37 cellular contexts compared by ENCODE assay signal in the genomic region with DNA sequence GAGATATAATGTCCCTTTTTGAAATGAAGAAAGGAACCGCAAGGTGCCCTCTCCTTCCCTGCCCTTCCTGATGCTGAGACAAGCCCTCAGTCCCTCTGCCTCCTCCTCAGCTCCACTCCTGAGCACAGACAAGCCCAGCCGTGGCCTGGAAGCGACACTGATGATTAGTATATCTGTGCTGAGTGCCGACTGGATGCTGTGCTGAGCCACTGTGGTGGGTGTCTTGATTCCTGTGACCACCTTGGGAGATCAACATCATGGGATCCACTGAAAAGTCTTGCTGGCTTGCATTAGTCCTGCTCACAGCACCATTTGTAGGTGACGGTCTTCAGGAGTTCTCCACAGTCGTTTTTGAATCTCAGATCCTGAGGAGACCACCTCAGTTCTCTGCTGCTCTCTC. TPM values are rescaled to one million over a fixed set of nuclear protein-coding genes. Genes with fewer than 3 reads are reported as not detected.
"Had no signal": no experiment of that assay in that cellular context is flagged by ENCODE, and none has a peak within 500 bp of the region (broad histone marks: within the 10 kb centered on the region; RNA-seq: fewer than 3 reads in every experiment).

No MANE protein-coding gene starts in this region.

- H3K4me3 ChIP-seq: adrenal gland, body of pancreas, breast epithelium had no signal

- H3K27me3 Mint-ChIP-seq: activated CD4-positive, alpha-beta memory T cell treated with anti-CD3 and anti-CD28 coated beads for 36 hours; activated CD8-positive, alpha-beta T cell treated with anti-CD3 and anti-CD28 coated beads for 36 hours; activated naive CD8-positive, alpha-beta T cell treated with anti-CD3 and anti-CD28 coated beads for 36 hours had no signal

- ATAC-seq: activated CD8-positive, alpha-beta T cell treated with anti-CD3 and anti-CD28 coated beads for 36 hours; activated naive CD4-positive, alpha-beta T cell treated with anti-CD3 and anti-CD28 coated beads, Interleukin-2, amount 50 U/mL, for 72 hours; activated T-cell treated with anti-CD3 and anti-CD28 coated beads, Interleukin-2, amount 50 U/mL, for 4 hours; activated T-cell treated with anti-CD3 and anti-CD28 coated beads, Interleukin-2, amount 50 U/mL, for 72 hours; activated T-helper 17 cell treated with anti-CD3 and anti-CD28 coated beads, Interleukin-2, amount 50 U/mL, for 72 hours; body of pancreas had no signal

- H3K9me3 ChIP-seq: adrenal gland had no signal

- DNase-seq: activated B cell treated with CpG ODN at 0.5 μM for 24 hours; activated CD4-positive, alpha-beta memory T cell treated with anti-CD3 and anti-CD28 coated beads for 36 hours; activated CD4-positive, alpha-beta T cell treated with anti-CD3 and anti-CD28 coated beads for 4 hours; activated CD4-positive, alpha-beta T cell treated with anti-CD3 and anti-CD28 coated beads, Interleukin-2, amount 10 ng/mL, durations not matched to agents 24 days and 14 days; activated CD4-positive, alpha-beta T cell treated with anti-CD3 and anti-CD28 coated beads, Interleukin-2, amount 50 U/mL, for 1 hour; activated CD4-positive, alpha-beta T cell treated with anti-CD3 and anti-CD28 coated beads, Interleukin-2, amount 50 U/mL, for 4 hours; activated CD4-positive, CD25-positive, alpha-beta regulatory T cell treated with anti-CD3 and anti-CD28 coated beads, Interleukin-2, amount 50 U/mL, for 72 hours; activated CD8-positive, alpha-beta memory T cell treated with anti-CD3 and anti-CD28 coated beads, Interleukin-2, amount 50 U/mL, for 4 hours; activated CD8-positive, alpha-beta T cell treated with anti-CD3 and anti-CD28 coated beads for 36 hours; activated effector memory CD4-positive, alpha-beta T cell treated with anti-CD3 and anti-CD28 coated beads, Interleukin-2, amount 50 U/mL, for 16 hours; activated gamma-delta T cell treated with Interleukin-2 at 50 U/mL for 16 hours; activated naive CD4-positive, alpha-beta T cell; activated naive CD4-positive, alpha-beta T cell treated with anti-CD3 and anti-CD28 coated beads for 36 hours; activated naive CD4-positive, alpha-beta T cell treated with anti-CD3 and anti-CD28 coated beads, Interleukin-2, amount 50 U/mL, for 16 hours; activated naive CD8-positive, alpha-beta T cell treated with anti-CD3 and anti-CD28 coated beads for 36 hours; activated T-cell treated with anti-CD3 and anti-CD28 coated beads for 4 hours; activated T-cell treated with anti-CD3 and anti-CD28 coated beads, Interleukin-2, amount 50 U/mL, for 1 hour; activated T-cell treated with anti-CD3 and anti-CD28 coated beads, Interleukin-2, amount 50 U/mL, for 4 hours; activated T-cell treated with anti-CD3 and anti-CD28 coated beads, Interleukin-2, amount 50 U/mL, for 72 hours; adrenal gland; amniotic stem cell; aorta; body of pancreas; brain microvascular endothelial cell; central memory CD4-positive, alpha-beta T cell; SW 1271; T-helper 1 cell; T-helper 2 cell; T-helper 9 cell had no signal

- H3K4me1 Mint-ChIP-seq: activated T-helper 17 cell treated with anti-CD3 and anti-CD28 coated beads, Interleukin-2, amount 50 U/mL, for 72 hours had no signal

- H3K36me3 ChIP-seq: adrenal gland, brain microvascular endothelial cell, breast epithelium had no signal

- H3K4me3 Mint-ChIP-seq: activated B cell treated with CpG ODN at 0.5 μM for 24 hours; activated CD4-positive, alpha-beta memory T cell treated with anti-CD3 and anti-CD28 coated beads for 36 hours; activated CD4-positive, alpha-beta T cell treated with anti-CD3 and anti-CD28 coated beads, Interleukin-2, amount 10 ng/mL, durations not matched to agents 24 days and 14 days; activated CD8-positive, alpha-beta T cell treated with anti-CD3 and anti-CD28 coated beads for 36 hours; activated naive CD4-positive, alpha-beta T cell treated with anti-CD3 and anti-CD28 coated beads for 36 hours; activated naive CD8-positive, alpha-beta T cell treated with anti-CD3 and anti-CD28 coated beads for 36 hours; activated T-cell treated with anti-CD3 and anti-CD28 coated beads, Interleukin-2, amount 50 U/mL, for 4 hours; activated T-cell treated with anti-CD3 and anti-CD28 coated beads, Interleukin-2, amount 50 U/mL, for 72 hours; activated T-helper 1 cell treated with anti-CD3 and anti-CD28 coated beads, Interleukin-12 subunit alpha, Interleukin-12 subunit beta, Interleukin-2, Interleukin-4 antibody, amounts not matched to agents 30 ng/mL and 10 ng/mL and 1 ng/mL, durations not matched to agents 14 hours and 24 hours and 36 hours; activated T-helper 17 cell treated with anti-CD3 and anti-CD28 coated beads, Interleukin-2, amount 50 U/mL, for 72 hours; T-helper 1 cell treated with Interleukin-12 subunit alpha and Interleukin-12 subunit beta and Interleukin-4 antibody, amounts not matched to agents 30 μg/mL and 1 μg/mL, for 36 hours; T-helper 2 cell treated with Interferon-gamma antibody and Interleukin-4, amounts not matched to agents 5 μg/mL and 100 μg/mL, for 36 hours had no signal

- H3K27ac Mint-ChIP-seq: activated B cell treated with CpG ODN at 0.5 μM for 24 hours; activated CD4-positive, alpha-beta memory T cell treated with anti-CD3 and anti-CD28 coated beads for 36 hours; activated CD4-positive, alpha-beta T cell treated with anti-CD3 and anti-CD28 coated beads, Interleukin-2, amount 10 ng/mL, durations not matched to agents 24 days and 14 days; activated CD8-positive, alpha-beta T cell treated with anti-CD3 and anti-CD28 coated beads for 36 hours; activated naive CD4-positive, alpha-beta T cell treated with anti-CD3 and anti-CD28 coated beads for 36 hours; activated naive CD4-positive, alpha-beta T cell treated with anti-CD3 and anti-CD28 coated beads, Interleukin-2, amount 50 U/mL, for 72 hours; activated naive CD8-positive, alpha-beta T cell treated with anti-CD3 and anti-CD28 coated beads for 36 hours; activated T-cell treated with anti-CD3 and anti-CD28 coated beads, Interleukin-2, amount 50 U/mL, for 72 hours; activated T-helper 1 cell treated with anti-CD3 and anti-CD28 coated beads, Interleukin-12 subunit alpha, Interleukin-12 subunit beta, Interleukin-2, Interleukin-4 antibody, amounts not matched to agents 30 ng/mL and 10 ng/mL and 1 ng/mL, durations not matched to agents 14 hours and 24 hours and 36 hours; activated T-helper 17 cell treated with anti-CD3 and anti-CD28 coated beads, Interleukin-2, amount 50 U/mL, for 72 hours; T-helper 1 cell treated with Interleukin-12 subunit alpha and Interleukin-12 subunit beta and Interleukin-4 antibody, amounts not matched to agents 30 μg/mL and 1 μg/mL, for 36 hours; T-helper 2 cell treated with Interferon-gamma antibody and Interleukin-4, amounts not matched to agents 5 μg/mL and 100 μg/mL, for 36 hours had no signal

- H3K27me3 ChIP-seq: adrenal gland, body of pancreas, brain microvascular endothelial cell, breast epithelium had no signal

- H3K27ac ChIP-seq: adrenal gland, body of pancreas, brain microvascular endothelial cell, breast epithelium, VCaP had no signal

RNA-seq across cellular contexts. Expression of a gene that starts 59.5 kb away (rescaled TPM):
- total RNA-seq: activated B cell treated with CpG ODN at 0.5 μM for 24 hours; activated CD4-positive, alpha-beta memory T cell treated with anti-CD3 and anti-CD28 coated beads for 36 hours; activated CD4-positive, alpha-beta T cell treated with anti-CD3 and anti-CD28 coated beads, Interleukin-2, amount 10 ng/mL, durations not matched to agents 24 days and 14 days; activated CD8-positive, alpha-beta memory T cell treated with anti-CD3 and anti-CD28 coated beads for 36 hours; activated CD8-positive, alpha-beta T cell treated with anti-CD3 and anti-CD28 coated beads for 36 hours; activated naive CD4-positive, alpha-beta T cell treated with anti-CD3 and anti-CD28 coated beads for 36 hours; activated naive CD4-positive, alpha-beta T cell treated with anti-CD3 and anti-CD28 coated beads, Interleukin-2, amount 50 U/mL, for 72 hours; activated naive CD8-positive, alpha-beta T cell treated with anti-CD3 and anti-CD28 coated beads for 36 hours; activated T-helper 1 cell treated with anti-CD3 and anti-CD28 coated beads, Interleukin-12 subunit alpha, Interleukin-12 subunit beta, Interleukin-2, Interleukin-4 antibody, amounts not matched to agents 30 ng/mL and 10 ng/mL and 1 ng/mL, durations not matched to agents 14 hours and 24 hours and 36 hours; activated T-helper 17 cell treated with anti-CD3 and anti-CD28 coated beads, Interleukin-2, amount 50 U/mL, for 72 hours had no signal
